Comparison of ENCODE assay signal across 1 cellular context in genomic region chr15:75049392-75049791, GRCh38.
TF ChIP-seq lines count a peak whose summit lies in the region.

No MANE protein-coding gene starts in this region.

TF ChIP-seq in GM23338, 12 proteins besides CTCF, POLR2A, EP300 and RAD21 (continued from another document):
- TF ChIP-seq ETS1 (IDR thresholded peaks at IDR 0.05) = no peak
- TF ChIP-seq EZH2phosphoT487 (IDR thresholded peaks at IDR 0.05; ENCODE audit: unreplicated experiment) = no peak
- TF ChIP-seq EZH2 (IDR thresholded peaks at IDR 0.05; ENCODE audit: low read depth, unreplicated experiment) = no peak
- no peak for TF ChIP-seq REST (IDR thresholded peaks at IDR 0.05; ENCODE audit: unreplicated experiment)
